Comparison of ENCODE assay signal across 23 cellular contexts in genomic region chr11:66848671-66849500, GRCh38. TPM values are rescaled to one million over a fixed set of nuclear protein-coding genes. Genes with fewer than 3 reads are reported as not detected.
DNase-seq lines count a peak whose midpoint lies in the region; ATAC-seq, FAIRE-seq and TF ChIP-seq lines count a peak whose summit lies in the region.
"Had no signal": no experiment of that assay in that cellular context is flagged by ENCODE, and none has a peak within 500 bp of the region (broad histone marks: within the 10 kb centered on the region; RNA-seq: fewer than 3 reads in every experiment).

No MANE protein-coding gene starts in this region.

- no peak for ATAC-seq in HepG2
- ATAC-seq: activated naive CD4-positive, alpha-beta T cell treated with anti-CD3 and anti-CD28 coated beads, Interleukin-2, amount 50 U/mL, for 72 hours; lower lobe of right lung; Panc1 had no signal

- in situ Hi-C loops in HepG2 (cut with HindIII; ENCODE audit: extremely low pct_ligation_motif_present, low pct_unique_long_range_greater_than_20kb) = loop anchor here (10.0 to 25.0 kb wide), 3 partner anchors 126 to 437 kb away; partner anchors contain the start of genes C11orf86, CTSF and NPAS4

- peaks cover 6% of the 10 kb centered on the region; the same call in 1 of the 2 replicates for H4K20me1 ChIP-seq in HepG2 (ENCODE audit: insufficient read depth, low read length)

- 85 to 100% (median 92%) methylated on average over 2 to 28 of the region's 28 CpGs for WGBS in adrenal gland, 4 donors
- WGBS in HepG2 (ENCODE audit: low lambda C conversion rate) = 93% methylated on average over 8 of the region's 28 CpGs
- WGBS in suprapubic skin = 93% methylated on average over 10 of the region's 28 CpGs

- no peak overlapping the region for H3K4me2 ChIP-seq in HepG2 (ENCODE audit: low read depth, low read length)

- no peak overlapping the region for H3K27ac ChIP-seq in adrenal gland
- no peak overlapping the region for H3K27ac ChIP-seq in HepG2 (ENCODE audit: extremely low read length, insufficient read depth, low read length)
- no peak overlapping the region for H3K27ac ChIP-seq in suprapubic skin
- H3K27ac ChIP-seq: esophagus muscularis mucosa, lower lobe of right lung had no signal

- FAIRE-seq in HepG2 (lab: Jason Lieb, UNC) = no peak
- FAIRE-seq: frontal cortex had no signal

- H3K9ac ChIP-seq in HepG2 (ENCODE audit: insufficient read depth, low read depth, low read length) = no peak overlapping the region

- intact Hi-C loops in adrenal gland (cut with DNase I) = no loop called here
- intact Hi-C loops in HepG2 (cut with micrococcal nuclease; ENCODE audit: unreplicated experiment) = no loop called here

- H3K4me3 ChIP-seq in adrenal gland (no peak overlapping the region), HepG2 (replicated peaks in 1 of 3; ENCODE audit: insufficient read depth in 1 of 3, low read depth in 2 of 3, low read length in 3 of 3) (no peak overlapping the region), suprapubic skin (no peak overlapping the region)
- H3K4me3 ChIP-seq: esophagus muscularis mucosa, lower lobe of right lung had no signal

- H3K27me3 ChIP-seq in adrenal gland = no peaks in the 10 kb centered on the region
- no peaks in the 10 kb centered on the region; a peak in 1 of 5 replicates for H3K27me3 ChIP-seq in HepG2 (ENCODE audit: control insufficient read depth in 1 of 2, insufficient read depth in 2 of 2, low read length in 2 of 2)
- H3K27me3 ChIP-seq in suprapubic skin = no peaks in the 10 kb centered on the region
- H3K27me3 ChIP-seq: esophagus muscularis mucosa had no signal

- H2AFZ ChIP-seq in HepG2 (ENCODE audit: low read length) = no peak overlapping the region

- CTCF ChIA-PET in HepG2 (lab: Yijun Ruan, JAX; ENCODE audit: low intra/inter-chr PET ratio, low total read pairs) = no interaction called here

- BruUV-seq in HepG2 (replicated peaks; lab: Mats Ljungman, UMichigan) = no TSS peak

- no peak for DNase-seq in activated naive CD4-positive, alpha-beta T cell treated with Interleukin-2 at 50 U/mL for 16 hours
- peak in 5 of 7 donors; percentile 12 to 52 (median 25) for DNase-seq in adrenal gland
- DNase-seq in HepG2 (ENCODE audit: low spot score) = no peak
- peak; percentile 63 to 69 for DNase-seq in suprapubic skin (ENCODE audit: low spot score in 2 of 2)
- no peak for DNase-seq in NCI-H128 (lab: John Stamatoyannopoulos, UW; ENCODE audit: unreplicated experiment)
- DNase-seq in NCI-H1105 treated with DMSO at 0.1 percent for 48 hours (lab: John Stamatoyannopoulos, UW) = no peak
- no peak for DNase-seq in NK-92 treated with Interleukin-12 subunit alpha and Interleukin-12 subunit beta, amount 100 ng/mL, for 24 hours (lab: John Stamatoyannopoulos, UW)
- DNase-seq: activated CD4-positive, alpha-beta memory T cell treated with anti-CD3 and anti-CD28 coated beads, Interleukin-2, amount 10 ng/mL, durations not matched to agents 7 days and 5 days; activated CD4-positive, CD25-positive, alpha-beta regulatory T cell; effector memory CD4-positive, alpha-beta T cell; H9; hippocampal formation; NCI-H1436; NCI-H510A treated with DMSO at 0.1 percent for 48 hours; nucleus accumbens; retina had no signal

- H3K9me3 ChIP-seq in adrenal gland (replicated peaks in 1 of 3) = no peaks in the 10 kb centered on the region
- H3K9me3 ChIP-seq in HepG2 (ENCODE audit: low read length) = no peaks in the 10 kb centered on the region
- H3K9me3 ChIP-seq in suprapubic skin = no peaks in the 10 kb centered on the region
- H3K9me3 ChIP-seq: esophagus muscularis mucosa, lower lobe of right lung had no signal

- no peak for TF ChIP-seq RAD21 in HepG2 (CRISPR knock-in tag; IDR thresholded peaks at IDR 0.05)

- H3K36me3 ChIP-seq in adrenal gland (replicated peaks in 1 of 2) = peaks cover 0 to 36% of the 10 kb centered on the region in 2 donors
- peaks cover 25 to 54% of the 10 kb centered on the region in 2 experiments; a peak in 4 of 5 replicates for H3K36me3 ChIP-seq in HepG2 (replicated peaks in 1 of 2; ENCODE audit: control insufficient read depth in 1 of 2, insufficient read depth in 2 of 2, low read length in 2 of 2)
- peaks cover 45% of the 10 kb centered on the region for H3K36me3 ChIP-seq in suprapubic skin

- no peaks in the 10 kb centered on the region for H3K36me3 Mint-ChIP-seq in activated naive CD4-positive, alpha-beta T cell treated with anti-CD3 and anti-CD28 coated beads, Interleukin-2, amount 50 U/mL, for 24 hours

- TF ChIP-seq EP300 in HepG2 (IDR thresholded peaks at IDR 0.05; ENCODE audit: low read depth in 2 of 2, low read length in 2 of 2) (no peak), HepG2 (CRISPR knock-in tag; IDR thresholded peaks at IDR 0.05; ENCODE audit: borderline replicate concordance) (no peak), suprapubic skin (IDR thresholded peaks at IDR 0.05) (no peak)

- TF ChIP-seq POLR2A in adrenal gland (IDR thresholded peaks at IDR 0.05) (no peak), HepG2 (IDR thresholded peaks at IDR 0.05; ENCODE audit: insufficient read depth in 1 of 2, low read depth in 2 of 2, low read length in 2 of 2) (peak in 1 of 2 experiments; percentile 44; a peak in 1 of 4 replicates), suprapubic skin (IDR thresholded peaks at IDR 0.05) (no peak)

- TF ChIP-seq CTCF in adrenal gland (IDR thresholded peaks at IDR 0.05) (no peak), HepG2 (CRISPR knock-in tag; IDR thresholded peaks at IDR 0.05) (no peak), suprapubic skin (IDR thresholded peaks at IDR 0.05) (no peak)

- H3K4me3 Mint-ChIP-seq in activated naive CD4-positive, alpha-beta T cell treated with anti-CD3 and anti-CD28 coated beads, Interleukin-2, amount 50 U/mL, for 24 hours = no peak overlapping the region
- H3K4me3 Mint-ChIP-seq: activated CD4-positive, alpha-beta memory T cell treated with anti-CD3 and anti-CD28 coated beads, Interleukin-2, amount 10 ng/mL, durations not matched to agents 7 days and 5 days; CD14-positive monocyte; H9 had no signal

- no peaks in the 10 kb centered on the region for H3K9me3 Mint-ChIP-seq in activated naive CD4-positive, alpha-beta T cell treated with anti-CD3 and anti-CD28 coated beads, Interleukin-2, amount 50 U/mL, for 24 hours
- H3K9me3 Mint-ChIP-seq: activated CD4-positive, alpha-beta memory T cell treated with anti-CD3 and anti-CD28 coated beads, Interleukin-2, amount 10 ng/mL, durations not matched to agents 7 days and 5 days; activated naive CD4-positive, alpha-beta T cell treated with anti-CD3 and anti-CD28 coated beads, Interleukin-2, amount 50 U/mL, for 72 hours; CD14-positive monocyte; H9 had no signal

- H3K79me2 ChIP-seq in HepG2 (ENCODE audit: insufficient read depth, low read length) = peaks cover 11% of the 10 kb centered on the region

- peak overlapping the region; percentile 51 for H3K27ac Mint-ChIP-seq in activated naive CD4-positive, alpha-beta T cell treated with anti-CD3 and anti-CD28 coated beads, Interleukin-2, amount 50 U/mL, for 24 hours
- H3K27ac Mint-ChIP-seq: activated CD4-positive, alpha-beta memory T cell treated with anti-CD3 and anti-CD28 coated beads, Interleukin-2, amount 10 ng/mL, durations not matched to agents 7 days and 5 days; activated naive CD4-positive, alpha-beta T cell treated with anti-CD3 and anti-CD28 coated beads, Interleukin-2, amount 50 U/mL, for 72 hours; CD14-positive monocyte; H9 had no signal

- POLR2A ChIA-PET in HepG2 (lab: Yijun Ruan, JAX) = interaction anchor here (0.7 kb wide), 1 partner anchor 75 kb away, joined by 3 read pairs; no protein-coding TSS in a partner anchor

- H3K4me1 ChIP-seq in adrenal gland (replicated peaks in 1 of 2) (peaks cover 4 to 9% of the 10 kb centered on the region in 2 donors), HepG2 (ENCODE audit: insufficient read depth, low read length) (peaks cover 16% of the 10 kb centered on the region), suprapubic skin (peaks cover 12% of the 10 kb centered on the region)

- no peaks in the 10 kb centered on the region for H3K27me3 Mint-ChIP-seq in activated naive CD4-positive, alpha-beta T cell treated with anti-CD3 and anti-CD28 coated beads, Interleukin-2, amount 50 U/mL, for 24 hours
- H3K27me3 Mint-ChIP-seq: activated CD4-positive, alpha-beta memory T cell treated with anti-CD3 and anti-CD28 coated beads, Interleukin-2, amount 10 ng/mL, durations not matched to agents 7 days and 5 days had no signal

- H3K4me1 Mint-ChIP-seq in activated naive CD4-positive, alpha-beta T cell treated with anti-CD3 and anti-CD28 coated beads, Interleukin-2, amount 50 U/mL, for 24 hours = peaks cover 19% of the 10 kb centered on the region

RNA-seq across cellular contexts. Expression of gene RCE1, which starts 5.6 kb away (rescaled TPM):
- 10 to 100 TPM; 12.5 to 24.8 (median 19.4) TPM for total RNA-seq in adrenal gland
- 10 to 100 TPM in 2 of 3 donors, 1 to 10 TPM in 1; 5.2 to 19.5 (median 16.5) TPM for polyA plus RNA-seq in adrenal gland
- total RNA-seq in HepG2 (2016; rRNA removed; fragmentation: Illumina TruSeq; extraction: Trizol) = 8.0 and 22.2 TPM in 2 replicates
- total RNA-seq in HepG2 (2016; cell fraction: cytosol; rRNA removed; fragmentation: Illumina TruSeq; extraction: Trizol; ENCODE audit: low read depth) = 5.3 and 5.8 TPM in 2 replicates
- total RNA-seq in HepG2 (2016; cell fraction: insoluble cytoplasmic fraction; rRNA removed; fragmentation: Illumina TruSeq; extraction: Trizol) = 8.3 and 23.5 TPM in 2 replicates
- 9.8 and 10.6 TPM in 2 replicates for total RNA-seq in HepG2 (2016; cell fraction: membrane; rRNA removed; fragmentation: Illumina TruSeq; extraction: Trizol)
- 18.1 and 22.0 TPM in 2 replicates for total RNA-seq in HepG2 (2016; cell fraction: nucleus; rRNA removed; fragmentation: Illumina TruSeq; extraction: Trizol)
- 22.4 and 29.3 TPM in 2 replicates for polyA plus RNA-seq in HepG2 (2011; rRNA removed)
- polyA plus RNA-seq in HepG2 (2011; cell fraction: cytosol; rRNA removed) = 18.4 and 29.0 TPM in 2 replicates
- 56.2 and 66.8 TPM in 2 replicates for polyA plus RNA-seq in HepG2 (2011; cell fraction: nucleus; rRNA removed)
- polyA plus RNA-seq in HepG2 (2012) = 14.4 and 22.1 TPM in 2 replicates
- 5.7 and 6.5 TPM in 2 replicates for polyA plus RNA-seq in HepG2 (2016; cell fraction: cytosol; fragmentation: Illumina TruSeq; extraction: Trizol; ENCODE audit: low read depth)
- polyA plus RNA-seq in HepG2 (2016; cell fraction: insoluble cytoplasmic fraction; fragmentation: Illumina TruSeq; extraction: Trizol; ENCODE audit: low read depth) = 9.5 and 11.9 TPM in 2 replicates
- 8.8 and 9.5 TPM in 2 replicates for polyA plus RNA-seq in HepG2 (2016; cell fraction: membrane; fragmentation: Illumina TruSeq; extraction: Trizol; ENCODE audit: low read depth)
- 41.3 and 46.5 TPM in 2 replicates for polyA plus RNA-seq in HepG2 (2016; cell fraction: nucleus; fragmentation: Illumina TruSeq; extraction: Trizol; ENCODE audit: insufficient read depth, low read depth)
- 40.2 and 41.8 TPM in 2 replicates for polyA minus RNA-seq in HepG2 (2011; rRNA and poly(A)+ RNA removed; ENCODE audit: low replicate concordance)
- polyA minus RNA-seq in HepG2 (2011; cell fraction: cytosol; rRNA and poly(A)+ RNA removed) = 11.0 and 11.1 TPM in 2 replicates
- polyA minus RNA-seq in HepG2 (2011; cell fraction: nucleus; rRNA and poly(A)+ RNA removed) = 16.7 and 18.8 TPM in 2 replicates
- total RNA-seq in suprapubic skin = 10 to 100 TPM; 32.2 to 54.4 (median 42.8) TPM

RNA-seq across cellular contexts. Expression of gene LRFN4, which starts 8.0 kb away (rescaled TPM):
- total RNA-seq in adrenal gland (10 to 100 TPM in 7 of 8 donors, 1 to 10 TPM in 1; 9.4 to 25.6 (median 17.0) TPM), HepG2 (2016; rRNA removed; fragmentation: Illumina TruSeq; extraction: Trizol) (4.4 and 6.8 TPM in 2 replicates), suprapubic skin (1 to 10 TPM; 6.0 to 8.5 (median 8.3) TPM)
- polyA plus RNA-seq in adrenal gland (10 to 100 TPM in 2 of 3 donors, under 1 TPM in 1; 0.24 to 74.3 (median 17.1) TPM), HepG2 (2011; rRNA removed) (1.3 and 2.4 TPM in 2 replicates)
- total RNA-seq in HepG2 (2016; cell fraction: cytosol; rRNA removed; fragmentation: Illumina TruSeq; extraction: Trizol; ENCODE audit: low read depth) = 1.1 TPM in 2 replicates
- total RNA-seq in HepG2 (2016; cell fraction: insoluble cytoplasmic fraction; rRNA removed; fragmentation: Illumina TruSeq; extraction: Trizol) = 3.5 and 6.4 TPM in 2 replicates
- total RNA-seq in HepG2 (2016; cell fraction: membrane; rRNA removed; fragmentation: Illumina TruSeq; extraction: Trizol) = 4.1 and 5.5 TPM in 2 replicates
- 2.9 and 5.5 TPM in 2 replicates for total RNA-seq in HepG2 (2016; cell fraction: nucleus; rRNA removed; fragmentation: Illumina TruSeq; extraction: Trizol)
- polyA plus RNA-seq in HepG2 (2011; cell fraction: cytosol; rRNA removed) = 1.7 and 3.3 TPM in 2 replicates
- 7.1 and 9.6 TPM in 2 replicates for polyA plus RNA-seq in HepG2 (2011; cell fraction: nucleus; rRNA removed)
- 1.2 and 2.5 TPM in 2 replicates for polyA plus RNA-seq in HepG2 (2012)
- polyA plus RNA-seq in HepG2 (2016; cell fraction: cytosol; fragmentation: Illumina TruSeq; extraction: Trizol; ENCODE audit: low read depth) = 1.4 and 1.5 TPM in 2 replicates
- polyA plus RNA-seq in HepG2 (2016; cell fraction: insoluble cytoplasmic fraction; fragmentation: Illumina TruSeq; extraction: Trizol; ENCODE audit: low read depth) = 3.8 and 4.4 TPM in 2 replicates
- 3.3 and 4.1 TPM in 2 replicates for polyA plus RNA-seq in HepG2 (2016; cell fraction: membrane; fragmentation: Illumina TruSeq; extraction: Trizol; ENCODE audit: low read depth)
- 7.3 and 8.5 TPM in 2 replicates for polyA plus RNA-seq in HepG2 (2016; cell fraction: nucleus; fragmentation: Illumina TruSeq; extraction: Trizol; ENCODE audit: insufficient read depth, low read depth)
- polyA minus RNA-seq in HepG2 (2011; rRNA and poly(A)+ RNA removed; ENCODE audit: low replicate concordance) = 3.9 and 38.9 TPM in 2 replicates
- polyA minus RNA-seq in HepG2 (2011; cell fraction: cytosol; rRNA and poly(A)+ RNA removed) = 2.7 and 3.0 TPM in 2 replicates
- 1.1 and 1.5 TPM in 2 replicates for polyA minus RNA-seq in HepG2 (2011; cell fraction: nucleus; rRNA and poly(A)+ RNA removed)

Comparison
In these comparisons a context has a peak if more than half of its experiments do, and no peak if none do; other contexts are left out.
1. DNase-seq: peak in adrenal gland (5 of 7) and suprapubic skin (2 of 2); none in activated naive CD4-positive, alpha-beta T cell treated with Interleukin-2 at 50 U/mL for 16 hours (single experiment), HepG2 (single experiment), NCI-H128 (single experiment), NCI-H1105 treated with DMSO at 0.1 percent for 48 hours (single experiment) and NK-92 treated with Interleukin-12 subunit alpha and Interleukin-12 subunit beta, amount 100 ng/mL, for 24 hours (single experiment).